1 cellular context compared by ENCODE assay signal in the genomic region with DNA sequence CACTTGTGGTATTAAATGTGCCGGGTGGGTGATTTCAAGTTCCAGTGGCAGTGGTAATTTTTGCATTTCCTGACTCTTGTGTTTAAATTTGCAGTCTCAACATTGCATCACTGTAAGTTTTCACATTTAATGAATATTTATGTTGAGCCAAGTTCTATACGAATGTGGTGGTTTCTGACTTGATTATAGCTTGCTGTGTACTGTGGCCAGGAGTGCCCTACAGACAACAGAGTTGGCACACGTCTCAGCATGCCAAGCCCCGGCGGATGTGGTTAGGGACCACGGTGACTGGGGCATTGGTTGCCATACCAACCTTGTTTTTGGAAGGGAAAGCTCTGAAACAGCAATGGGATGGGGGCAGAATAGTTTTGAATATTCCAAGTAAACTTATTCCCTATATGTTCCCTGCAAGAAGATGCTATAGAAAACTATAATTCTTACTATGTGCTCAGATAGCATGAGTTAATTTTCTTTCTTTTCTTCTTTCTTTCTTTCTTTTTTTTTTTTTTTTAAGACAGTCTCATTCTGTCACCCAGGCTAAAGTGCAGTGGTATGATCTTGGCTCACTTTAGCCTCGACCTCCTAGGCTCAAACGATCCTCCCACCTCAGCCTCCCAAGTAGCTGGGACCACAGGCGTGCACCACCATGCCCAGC.
TF ChIP-seq lines count a peak whose summit lies in the region.

No MANE protein-coding gene starts in this region.

TF ChIP-seq in IMR-90, 13 proteins besides CTCF, POLR2A, EP300 and RAD21:
- TF ChIP-seq, protein P1, sequence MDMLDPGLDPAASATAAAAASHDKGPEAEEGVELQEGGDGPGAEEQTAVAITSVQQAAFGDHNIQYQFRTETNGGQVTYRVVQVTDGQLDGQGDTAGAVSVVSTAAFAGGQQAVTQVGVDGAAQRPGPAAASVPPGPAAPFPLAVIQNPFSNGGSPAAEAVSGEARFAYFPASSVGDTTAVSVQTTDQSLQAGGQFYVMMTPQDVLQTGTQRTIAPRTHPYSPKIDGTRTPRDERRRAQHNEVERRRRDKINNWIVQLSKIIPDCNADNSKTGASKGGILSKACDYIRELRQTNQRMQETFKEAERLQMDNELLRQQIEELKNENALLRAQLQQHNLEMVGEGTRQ (IDR thresholded peaks at IDR 0.05; ENCODE audit: low read depth, low read length): no peak
- TF ChIP-seq, protein P2, sequence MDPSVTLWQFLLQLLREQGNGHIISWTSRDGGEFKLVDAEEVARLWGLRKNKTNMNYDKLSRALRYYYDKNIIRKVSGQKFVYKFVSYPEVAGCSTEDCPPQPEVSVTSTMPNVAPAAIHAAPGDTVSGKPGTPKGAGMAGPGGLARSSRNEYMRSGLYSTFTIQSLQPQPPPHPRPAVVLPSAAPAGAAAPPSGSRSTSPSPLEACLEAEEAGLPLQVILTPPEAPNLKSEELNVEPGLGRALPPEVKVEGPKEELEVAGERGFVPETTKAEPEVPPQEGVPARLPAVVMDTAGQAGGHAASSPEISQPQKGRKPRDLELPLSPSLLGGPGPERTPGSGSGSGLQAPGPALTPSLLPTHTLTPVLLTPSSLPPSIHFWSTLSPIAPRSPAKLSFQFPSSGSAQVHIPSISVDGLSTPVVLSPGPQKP (IDR thresholded peaks at IDR 0.05; ENCODE audit: borderline replicate concordance, low read depth, low read length): no peak
- TF ChIP-seq MAZ (IDR thresholded peaks at IDR 0.05; ENCODE audit: borderline replicate concordance, low read depth, low read length) (no peak), CEBPB (IDR thresholded peaks at IDR 0.05; ENCODE audit: low read depth, low read length) (peak; percentile 80), MXI1 (IDR thresholded peaks at IDR 0.05; ENCODE audit: borderline replicate concordance, low read depth, low read length) (no peak)
